ENCODE assay signal across 14 cellular contexts in genomic region chr6:110547266-110547964, GRCh38.
DNase-seq lines count a peak whose midpoint lies in the region; ATAC-seq and TF ChIP-seq lines count a peak whose summit lies in the region.
"Had no signal": no experiment of that assay in that cellular context is flagged by ENCODE, and none has a peak within 500 bp of the region (broad histone marks: within the 10 kb centered on the region; RNA-seq: fewer than 3 reads in every experiment).

No MANE protein-coding gene starts in this region.

- H3K27ac ChIP-seq in OCI-LY7 (ENCODE audit: low read depth, low read length, poor library complexity, severe bottlenecking): no peak overlapping the region
- H3K27ac ChIP-seq: BLaER1 had no signal

- no peaks in the 10 kb centered on the region for H3K79me2 ChIP-seq in OCI-LY7 (ENCODE audit: insufficient read depth, low read depth, low read length)

- no TSS peak for BruUV-seq in OCI-LY7 (replicated peaks; lab: Mats Ljungman, UMichigan)

- no peaks in the 10 kb centered on the region for H4K20me1 ChIP-seq in OCI-LY7 (ENCODE audit: insufficient read depth, low read length)
- H4K20me1 ChIP-seq: BLaER1 had no signal

- H3K36me3 ChIP-seq in OCI-LY7 (ENCODE audit: insufficient read depth, low read length): no peaks in the 10 kb centered on the region
- H3K36me3 ChIP-seq: BLaER1 had no signal

- CTCF ChIA-PET in OCI-LY7 (lab: Charles Lee; ENCODE audit: unreplicated experiment): no interaction called here

- ATAC-seq in HG03045 (IDR thresholded peaks at IDR 0.05; ENCODE audit: unreplicated experiment): no peak
- ATAC-seq: mucosa of descending colon had no signal

- no peak overlapping the region for H3K4me3 ChIP-seq in OCI-LY7 (ENCODE audit: low read depth, low read length, poor library complexity, severe bottlenecking)
- H3K4me3 ChIP-seq: BLaER1, mucosa of descending colon had no signal

- TF ChIP-seq CTCF in OCI-LY7 (conservative IDR thresholded peaks at IDR 0.05; ENCODE audit: low read length): no peak

- H3K4me2 ChIP-seq in OCI-LY7 (ENCODE audit: low read length): no peak overlapping the region
- H3K4me2 ChIP-seq: BLaER1 had no signal

- DNase-seq in AG08396 (ENCODE audit: low spot score) (peak; percentile 39), LHCN-M2 (ENCODE audit: low read depth) (peak; percentile 71), astrocyte of the hippocampus (ENCODE audit: low read depth, low spot score) (peak; percentile 63), kidney glomerular epithelial cell (lab: John Stamatoyannopoulos, UW) (peak; percentile 74), OCI-LY7 (ENCODE audit: low spot score) (no peak), NCI-H1417 treated with DMSO at 0.1 percent for 48 hours (lab: John Stamatoyannopoulos, UW) (no peak), COR-L47 (lab: John Stamatoyannopoulos, UW) (no peak)
- DNase-seq: activated CD8-positive, alpha-beta memory T cell treated with anti-CD3 and anti-CD28 coated beads, Interleukin-2, amount 50 U/mL, for 4 hours; mucosa of descending colon; RPMI8226; stimulated activated CD4-positive, alpha-beta T cell treated with anti-CD3 and anti-CD28 coated beads, Interleukin-4, amount 100 ng/mL, for 24 hours; stimulated activated naive CD4-positive, alpha-beta T cell had no signal

- H2AFZ ChIP-seq in OCI-LY7 (ENCODE audit: low read length): no peak overlapping the region

- POLR2A ChIA-PET in OCI-LY7 (lab: Charles Lee): no interaction called here

- intact Hi-C loops in OCI-LY7 (cut with micrococcal nuclease; ENCODE audit: unreplicated experiment): no loop called here

- H3K4me1 ChIP-seq in OCI-LY7 (ENCODE audit: insufficient read depth, low read length, poor library complexity, severe bottlenecking): no peaks in the 10 kb centered on the region

- H3K9me2 ChIP-seq in OCI-LY7 (ENCODE audit: insufficient read depth, low read length): no peaks in the 10 kb centered on the region

- 0 out of 2 replicates have a peak, but pooled peaks cover 5% of the 10 kb centered on the region for H3K9me3 ChIP-seq in OCI-LY7 (ENCODE audit: low read length)
- H3K9me3 ChIP-seq: mucosa of descending colon had no signal

Comparison
In these comparisons a context has a peak if more than half of its experiments do, and no peak if none do; other contexts are left out.
1. DNase-seq: peak in AG08396 (single experiment), LHCN-M2 (single experiment), astrocyte of the hippocampus (single experiment) and kidney glomerular epithelial cell (single experiment); none in OCI-LY7 (single experiment), NCI-H1417 treated with DMSO at 0.1 percent for 48 hours (single experiment) and COR-L47 (single experiment).